Comparison of ENCODE assay signal across 8 cellular contexts in genomic region chr10:104328636-104328915, GRCh38. TPM values are rescaled to one million over a fixed set of nuclear protein-coding genes. Genes with fewer than 3 reads are reported as not detected.
DNase-seq lines count a peak whose midpoint lies in the region; ATAC-seq and TF ChIP-seq lines count a peak whose summit lies in the region.

No MANE protein-coding gene starts in this region.

- no peaks in the 10 kb centered on the region for H3K9me2 ChIP-seq in PC-3 (replicated peaks; ENCODE audit: low read length)

- intact Hi-C loops in PC-3 (cut with micrococcal nuclease) (loop anchor here (2.0 kb wide), 1 partner anchor 18 kb away; no protein-coding TSS in a partner anchor), mucosa of descending colon (cut with DNase I, micrococcal nuclease) (no loop called here)

- no peaks in the 10 kb centered on the region for H4K20me1 ChIP-seq in PC-3 (ENCODE audit: low read length)

- POLR2A ChIA-PET in PC-3 (lab: Charles Lee; ENCODE audit: unreplicated experiment) = no interaction called here

- peak overlapping the region; percentile 65 for H3K4me3 Mint-ChIP-seq in progenitor cell of endocrine pancreas (ENCODE audit: low read depth)

- peaks cover 1% of the 10 kb centered on the region for H3K36me3 Mint-ChIP-seq in progenitor cell of endocrine pancreas (ENCODE audit: insufficient read depth)

- peak overlapping the region; percentile 56 for H3K4me3 ChIP-seq in PC-3 (ENCODE audit: low read length)
- no peak overlapping the region for H3K4me3 ChIP-seq in mucosa of descending colon

- peak overlapping the region; percentile 94 for H3K9ac ChIP-seq in PC-3 (ENCODE audit: low read length)

- H3K9me3 ChIP-seq in PC-3 (ENCODE audit: low read length) (no peaks in the 10 kb centered on the region), mucosa of descending colon (no peaks in the 10 kb centered on the region)

- DNase-seq in PC-3 (no peak), epithelial cell of prostate (ENCODE audit: low read depth, low spot score) (no peak), progenitor cell of endocrine pancreas (ENCODE audit: low spot score, unreplicated experiment) (no peak), mucosa of descending colon (no peak), germinal center (ENCODE audit: low spot score) (no peak), retina (no peak), NCI-H2081 (lab: John Stamatoyannopoulos, UW) (no peak)

- no peaks in the 10 kb centered on the region for H3K9me3 Mint-ChIP-seq in progenitor cell of endocrine pancreas (ENCODE audit: low read depth)

- H3K27ac ChIP-seq in PC-3 (ENCODE audit: low read length) (peak overlapping the region; percentile 99), epithelial cell of prostate (peak overlapping the region; percentile 100)

- peak overlapping the region; percentile 90 for H3K27ac Mint-ChIP-seq in progenitor cell of endocrine pancreas

- H3K27me3 Mint-ChIP-seq in progenitor cell of endocrine pancreas = no peaks in the 10 kb centered on the region

- H3K79me2 ChIP-seq in PC-3 (ENCODE audit: low read length) = peaks cover 82% of the 10 kb centered on the region

- H3K4me2 ChIP-seq in PC-3 (ENCODE audit: low read length) = peak overlapping the region; percentile 89

- ATAC-seq in GM19043 (IDR thresholded peaks at IDR 0.05; ENCODE audit: low read depth, unreplicated experiment) = peak; percentile 3
- ATAC-seq in PC-3 = no peak
- no peak for ATAC-seq in mucosa of descending colon

- H3K27me3 ChIP-seq in PC-3 (ENCODE audit: low read length) = no peaks in the 10 kb centered on the region

- H3K4me1 ChIP-seq in PC-3 (ENCODE audit: insufficient read depth, low read length) = peaks cover 66% of the 10 kb centered on the region
- peaks cover 33% of the 10 kb centered on the region for H3K4me1 ChIP-seq in mucosa of descending colon (ENCODE audit: low read depth)

- peaks cover 43% of the 10 kb centered on the region for H3K4me1 Mint-ChIP-seq in progenitor cell of endocrine pancreas (ENCODE audit: low read depth)

- no peaks in the 10 kb centered on the region for H3K36me3 ChIP-seq in PC-3 (ENCODE audit: low read depth, low read length)
- H3K36me3 ChIP-seq in mucosa of descending colon (ENCODE audit: low read depth) = no peaks in the 10 kb centered on the region

- TF ChIP-seq CTCF in PC-3 (conservative IDR thresholded peaks at IDR 0.05; ENCODE audit: low read depth, low read length) (no peak), progenitor cell of endocrine pancreas (IDR thresholded peaks at IDR 0.05; ENCODE audit: unreplicated experiment) (no peak), mucosa of descending colon (IDR thresholded peaks at IDR 0.05) (no peak)

- CTCF ChIA-PET in PC-3 (lab: Charles Lee) = no interaction called here

- no TSS peak for BruUV-seq in PC-3 (replicated peaks; lab: Mats Ljungman, UMichigan)

- no peaks in the 10 kb centered on the region for H3F3A ChIP-seq in PC-3 (ENCODE audit: low read length, unreplicated experiment)

- H2AFZ ChIP-seq in PC-3 (ENCODE audit: low read length) = no peak overlapping the region

RNA-seq across cellular contexts. Expression of gene ITPRIP, which starts 9.7 kb away (rescaled TPM):
- total RNA-seq in PC-3 (2014; rRNA removed) (7.0 and 10.3 TPM in 2 replicates), progenitor cell of endocrine pancreas (6.1 and 7.0 TPM in 2 replicates), mucosa of descending colon (10 to 100 TPM in 1 of 3 donors, 1 to 10 TPM in 2; 3.2 to 10.7 (median 5.7) TPM)

RNA-seq across cellular contexts. Expression of gene CFAP58, which starts 25.1 kb away (rescaled TPM):
- 0.26 TPM in 1 of 2 replicates, not detected in the other for total RNA-seq in PC-3 (2014; rRNA removed)
- 0.24 and 0.29 TPM in 2 replicates for total RNA-seq in progenitor cell of endocrine pancreas
- total RNA-seq in mucosa of descending colon = under 1 TPM; 0.14 to 0.44 (median 0.17) TPM

RNA-seq across cellular contexts. Expression of gene GSTO2, which starts 59.6 kb away (rescaled TPM):
- 8.1 and 13.8 TPM in 2 replicates for total RNA-seq in PC-3 (2014; rRNA removed)
- 9.6 and 9.8 TPM in 2 replicates for total RNA-seq in progenitor cell of endocrine pancreas
- total RNA-seq in mucosa of descending colon = 10 to 100 TPM in 2 of 3 donors, 1 to 10 TPM in 1; 5.4 to 19.7 (median 18.3) TPM
